Comparison of ENCODE assay signal across 26 cellular contexts in the genomic region with DNA sequence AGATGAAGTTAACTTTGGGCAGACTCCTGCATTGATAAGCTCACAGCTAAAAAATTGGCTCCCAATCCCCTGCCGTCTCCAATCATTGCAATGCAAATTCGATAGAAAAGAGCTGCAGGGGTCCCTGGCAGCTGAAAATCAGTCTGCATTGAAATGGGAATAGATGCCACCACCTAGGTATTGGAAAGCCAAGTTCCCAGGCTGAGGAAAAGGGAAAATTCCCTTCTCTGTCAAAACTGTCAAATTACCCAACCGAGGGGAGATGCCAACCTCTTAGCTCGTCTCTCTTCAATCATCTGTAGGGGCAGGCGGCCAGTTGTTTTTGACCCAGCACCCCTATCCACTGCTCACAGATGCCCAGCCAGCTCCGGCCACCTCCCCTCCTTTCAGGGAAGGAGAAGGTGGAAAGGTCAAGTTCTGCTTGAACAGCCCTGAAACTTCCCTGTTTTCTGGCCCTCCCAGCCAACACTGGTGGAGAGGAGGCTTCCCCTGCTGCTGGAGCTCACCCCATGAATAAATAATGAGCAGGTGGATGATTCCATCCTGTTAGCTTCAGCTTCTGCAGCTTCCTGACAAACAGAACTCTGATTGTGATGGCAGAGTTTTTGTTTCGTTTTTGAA.
"Had no signal": no experiment of that assay in that cellular context is flagged by ENCODE, and none has a peak within 500 bp of the region (broad histone marks: within the 10 kb centered on the region; RNA-seq: fewer than 3 reads in every experiment).

No MANE protein-coding gene starts in this region.

- H3K36me3 ChIP-seq: esophagus muscularis mucosa, heart right ventricle, transverse colon, uterus had no signal

- H3K27ac ChIP-seq: esophagus muscularis mucosa, heart right ventricle, skin epidermis, testis, transverse colon, uterus had no signal

- H3K4me3 ChIP-seq: esophagus muscularis mucosa, heart right ventricle, skin epidermis, testis, transverse colon, uterus had no signal

- H3K4me1 ChIP-seq: esophagus muscularis mucosa, heart right ventricle, transverse colon, uterus had no signal

- DNase-seq: activated CD4-positive, alpha-beta memory T cell treated with anti-CD3 and anti-CD28 coated beads for 36 hours; activated CD4-positive, alpha-beta T cell treated with anti-CD3 and anti-CD28 coated beads, Interleukin-2, amount 10 ng/mL, durations not matched to agents 24 days and 14 days; activated CD8-positive, alpha-beta memory T cell treated with anti-CD3 and anti-CD28 coated beads, Interleukin-2, amount 50 U/mL, for 4 hours; activated gamma-delta T cell; activated naive CD4-positive, alpha-beta T cell treated with anti-CD3 and anti-CD28 coated beads, Interleukin-2, amount 50 U/mL, for 16 hours; activated T-cell treated with anti-CD3 and anti-CD28 coated beads, Interleukin-2, amount 50 U/mL, for 1 hour; amniotic stem cell; foreskin melanocyte; heart right ventricle; left cardiac atrium; mammary epithelial cell; naive thymus-derived CD4-positive, alpha-beta T cell; occipital lobe; stimulated activated CD4-positive, alpha-beta T cell treated with anti-CD3 and anti-CD28 coated beads, Interleukin-12 subunit alpha, Interleukin-12 subunit beta, amount 100 ng/mL, for 4 hours; stimulated activated CD4-positive, alpha-beta T cell treated with anti-CD3 and anti-CD28 coated beads, Interleukin-4, amount 100 ng/mL, for 1 hour; stimulated activated naive CD8-positive, alpha-beta T cell treated with anti-CD3 and anti-CD28 coated beads, Interleukin-15, Interleukin-2, amounts not matched to agents 100 U/mL and 50 U/mL, for 24 hours; T-helper 1 cell; testis; transverse colon; uterus had no signal

- ATAC-seq: heart right ventricle; left cardiac atrium; naive thymus-derived CD4-positive, alpha-beta T cell; sciatic nerve; stimulated activated naive CD8-positive, alpha-beta T cell treated with anti-CD3 and anti-CD28 coated beads, Interleukin-15, Interleukin-2, amounts not matched to agents 100 U/mL and 50 U/mL, for 24 hours had no signal

- H3K27ac Mint-ChIP-seq: activated CD4-positive, alpha-beta memory T cell treated with anti-CD3 and anti-CD28 coated beads for 36 hours; activated CD4-positive, alpha-beta T cell treated with anti-CD3 and anti-CD28 coated beads, Interleukin-2, amount 10 ng/mL, durations not matched to agents 24 days and 14 days; activated T-helper 1 cell treated with anti-CD3 and anti-CD28 coated beads, Interleukin-12 subunit alpha, Interleukin-12 subunit beta, Interleukin-2, Interleukin-4 antibody, amounts not matched to agents 30 ng/mL and 10 ng/mL and 1 ng/mL, durations not matched to agents 14 hours and 24 hours and 36 hours; mesothelial cell of epicardium; naive thymus-derived CD4-positive, alpha-beta T cell; T-helper 2 cell treated with Interferon-gamma antibody and Interleukin-4, amounts not matched to agents 5 μg/mL and 100 μg/mL, for 36 hours had no signal

- H3K9me3 ChIP-seq: testis, uterus had no signal

- H3K27me3 ChIP-seq: testis, transverse colon, uterus had no signal

- H3K27me3 Mint-ChIP-seq: activated CD4-positive, alpha-beta T cell treated with anti-CD3 and anti-CD28 coated beads, Interleukin-2, amount 10 ng/mL, durations not matched to agents 24 days and 14 days had no signal

- H3K4me1 Mint-ChIP-seq: activated CD4-positive, alpha-beta T cell treated with anti-CD3 and anti-CD28 coated beads, Interleukin-2, amount 10 ng/mL, durations not matched to agents 24 days and 14 days; mesothelial cell of epicardium had no signal

- H3K4me3 Mint-ChIP-seq: activated CD4-positive, alpha-beta memory T cell treated with anti-CD3 and anti-CD28 coated beads for 36 hours; activated CD4-positive, alpha-beta T cell treated with anti-CD3 and anti-CD28 coated beads, Interleukin-2, amount 10 ng/mL, durations not matched to agents 24 days and 14 days; activated T-helper 1 cell treated with anti-CD3 and anti-CD28 coated beads, Interleukin-12 subunit alpha, Interleukin-12 subunit beta, Interleukin-2, Interleukin-4 antibody, amounts not matched to agents 30 ng/mL and 10 ng/mL and 1 ng/mL, durations not matched to agents 14 hours and 24 hours and 36 hours; mesothelial cell of epicardium; naive thymus-derived CD4-positive, alpha-beta T cell; T-helper 2 cell treated with Interferon-gamma antibody and Interleukin-4, amounts not matched to agents 5 μg/mL and 100 μg/mL, for 36 hours had no signal

- H3K36me3 Mint-ChIP-seq: activated CD4-positive, alpha-beta memory T cell treated with anti-CD3 and anti-CD28 coated beads for 36 hours; mesothelial cell of epicardium had no signal
